ENCODE assay signal across 22 cellular contexts in the genomic region with DNA sequence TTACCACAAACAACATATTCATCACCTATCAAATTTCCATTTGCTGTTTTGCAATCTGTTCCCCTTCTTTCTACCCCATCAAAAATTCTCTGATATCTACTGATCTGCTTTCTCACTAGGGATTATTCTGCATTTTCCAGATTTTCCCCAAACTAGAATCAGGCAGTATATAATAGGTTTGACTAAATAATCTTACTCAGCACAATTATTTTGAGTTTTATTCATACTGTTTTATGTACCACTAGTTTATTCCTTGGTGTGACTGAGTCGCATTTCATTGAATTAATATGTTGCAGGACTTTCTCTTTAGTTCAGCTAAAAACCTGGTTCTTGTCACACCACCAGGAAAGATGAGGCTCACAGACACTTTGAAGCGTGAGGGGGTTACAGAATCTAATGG.
DNase-seq lines count a peak whose midpoint lies in the region; ATAC-seq, FAIRE-seq and TF ChIP-seq lines count a peak whose summit lies in the region.
"Had no signal": no experiment of that assay in that cellular context is flagged by ENCODE, and none has a peak within 500 bp of the region (broad histone marks: within the 10 kb centered on the region; RNA-seq: fewer than 3 reads in every experiment).

No MANE protein-coding gene starts in this region.

- no peak overlapping the region for H3K14ac ChIP-seq in IMR-90 (replicated peaks; ENCODE audit: low read depth, low read length)

- in situ Hi-C loops in IMR-90 (cut with MboI; ENCODE audit: low sequenced_read_pairs) = no loop called here
- in situ Hi-C loops in K562 (cut with MboI) = no loop called here

- H4K91ac ChIP-seq in IMR-90 (ENCODE audit: insufficient read depth, low read depth, low read length) = no peak overlapping the region

- H4K8ac ChIP-seq in IMR-90 (ENCODE audit: low read depth in 2 of 2, low read length in 2 of 2) = no peak overlapping the region

- H3K9ac ChIP-seq in IMR-90 (ENCODE audit: low read depth, low read length) (no peak overlapping the region), K562 (ENCODE audit: insufficient read depth in 1 of 2, low read depth in 2 of 2, low read length in 2 of 2) (no peak overlapping the region)
- H3K9ac ChIP-seq: BLaER1 had no signal

- H2BK5ac ChIP-seq in IMR-90 (ENCODE audit: low read depth, low read length, poor library complexity, severe bottlenecking) = no peak overlapping the region

- TF ChIP-seq RAD21 in A549 (conservative IDR thresholded peaks at IDR 0.05 in 1 of 2, IDR thresholded peaks at IDR 0.05 in 1 of 2) (no peak), IMR-90 (IDR thresholded peaks at IDR 0.05; ENCODE audit: low read length) (no peak), K562 (CRISPR knock-in tag; conservative IDR thresholded peaks at IDR 0.05 in 1 of 2, IDR thresholded peaks at IDR 0.05 in 1 of 2) (no peak)

- H4K20me1 ChIP-seq in IMR-90 (ENCODE audit: insufficient read depth, low read length) (no peaks in the 10 kb centered on the region), K562 (replicated peaks; ENCODE audit: control insufficient read depth, insufficient read depth, low read length) (no peaks in the 10 kb centered on the region)
- H4K20me1 ChIP-seq: BLaER1 had no signal

- no peaks in the 10 kb centered on the region for H3K4me1 Mint-ChIP-seq in activated CD4-positive, alpha-beta T cell treated with anti-CD3 and anti-CD28 coated beads for 36 hours
- H3K4me1 Mint-ChIP-seq: B cell; CD14-positive monocyte; CD4-positive, alpha-beta memory T cell; CD4-positive, CD25-positive, alpha-beta regulatory T cell; CD8-positive, alpha-beta memory T cell had no signal

- H3K79me1 ChIP-seq in IMR-90 (ENCODE audit: low read depth in 1 of 2, low read length in 2 of 2) = no peaks in the 10 kb centered on the region

- no peak overlapping the region for H3K27ac Mint-ChIP-seq in activated CD4-positive, alpha-beta T cell treated with anti-CD3 and anti-CD28 coated beads for 36 hours
- H3K27ac Mint-ChIP-seq: B cell; CD14-positive monocyte; CD4-positive, CD25-positive, alpha-beta regulatory T cell; CD8-positive, alpha-beta memory T cell had no signal

- H3K9me3 ChIP-seq in A549 = no peaks in the 10 kb centered on the region; the same call in 2 of the 3 replicates
- H3K9me3 ChIP-seq in IMR-90 (ENCODE audit: control insufficient read depth, insufficient read depth, low read length) = peaks cover 10% of the 10 kb centered on the region
- H3K9me3 ChIP-seq in K562 (replicated peaks; ENCODE audit: control insufficient read depth, insufficient read depth, low read depth, low read length) = no peaks in the 10 kb centered on the region
- no peaks in the 10 kb centered on the region for H3K9me3 ChIP-seq in BE2C

- no peak overlapping the region for H3K23ac ChIP-seq in IMR-90 (ENCODE audit: low read depth, low read length)

- H3K4me3 ChIP-seq in A549 (no peak overlapping the region), IMR-90 (ENCODE audit: insufficient read depth, low read depth, low read length) (no peak overlapping the region), K562 (no peak overlapping the region), BE2C (ENCODE audit: low read depth, low read length) (no peak overlapping the region)
- H3K4me3 ChIP-seq: BLaER1 had no signal

- H3K27ac ChIP-seq in A549 (no peak overlapping the region), IMR-90 (ENCODE audit: insufficient read depth, low read length) (no peak overlapping the region), K562 (ENCODE audit: extremely low read depth, low read depth, low read length) (no peak overlapping the region)
- H3K27ac ChIP-seq: BLaER1 had no signal

- intact Hi-C loops in IMR-90 (cut with micrococcal nuclease) = no loop called here
- intact Hi-C loops in K562 (cut with micrococcal nuclease) = no loop called here
- intact Hi-C loops in activated CD4-positive, alpha-beta T cell treated with anti-CD3 and anti-CD28 coated beads for 36 hours (cut with DNase I, micrococcal nuclease) = no loop called here

- H3K4me3 Mint-ChIP-seq in activated CD4-positive, alpha-beta T cell treated with anti-CD3 and anti-CD28 coated beads for 36 hours = no peak overlapping the region
- H3K4me3 Mint-ChIP-seq: B cell; CD14-positive monocyte; CD4-positive, alpha-beta memory T cell; CD4-positive, CD25-positive, alpha-beta regulatory T cell; CD8-positive, alpha-beta memory T cell had no signal

- CTCF ChIA-PET in A549 (lab: Yijun Ruan, JAX) = no interaction called here
- CTCF ChIA-PET in IMR-90 (lab: Yijun Ruan, JAX) = interaction anchor here (0.9 kb wide), 1 partner anchor 23 kb away, joined by 3 read pairs; no protein-coding TSS in a partner anchor
- CTCF ChIA-PET in K562 (lab: Yijun Ruan, JAX; ENCODE audit: low intra/inter-chr PET ratio) = no interaction called here
- CTCF ChIA-PET in activated CD4-positive, alpha-beta T cell treated with anti-CD3 and anti-CD28 coated beads for 36 hours (lab: Charles Lee) = no interaction called here

- no peak overlapping the region for H3K4ac ChIP-seq in IMR-90 (ENCODE audit: low read depth, low read length)

- H3K36me3 ChIP-seq in IMR-90 (ENCODE audit: control insufficient read depth, insufficient read depth, low read length) (no peaks in the 10 kb centered on the region), K562 (ENCODE audit: control insufficient read depth, insufficient read depth, low read length) (no peaks in the 10 kb centered on the region), BE2C (no peaks in the 10 kb centered on the region)
- H3K36me3 ChIP-seq: BLaER1 had no signal

- H4K5ac ChIP-seq in IMR-90 (ENCODE audit: low read depth, low read length) = no peak overlapping the region

- peaks cover 24% of the 10 kb centered on the region for H3K9me3 Mint-ChIP-seq in activated CD4-positive, alpha-beta T cell treated with anti-CD3 and anti-CD28 coated beads for 36 hours (ENCODE audit: low read depth)

- H2AK5ac ChIP-seq in IMR-90 (ENCODE audit: low read depth, low read length) = no peak overlapping the region

- WGBS in A549 (ENCODE audit: missing lambda C conversion rate) = 29% methylated on average over 2 of the region's 2 CpGs
- no CpG with 5 or more reads among the region's 2 CpGs for WGBS in IMR-90 (ENCODE audit: extremely low coverage in 2 of 2, insufficient read length in 1 of 2), 2 experiments
- 0% methylated on average over 2 of the region's 2 CpGs for WGBS in K562 (ENCODE audit: insufficient coverage, low coverage, missing lambda C conversion rate)

- BruUV-seq in IMR-90 (replicated peaks; lab: Mats Ljungman, UMichigan) = no TSS peak
- BruUV-seq in K562 (replicated peaks; lab: Mats Ljungman, UMichigan) = no TSS peak

- no peak overlapping the region for H3K18ac ChIP-seq in IMR-90 (ENCODE audit: low read depth, low read length)

- H3K4me2 ChIP-seq in A549 = no peak overlapping the region
- no peak overlapping the region for H3K4me2 ChIP-seq in IMR-90 (ENCODE audit: low read depth, low read length)
- H3K4me2 ChIP-seq in K562 (ENCODE audit: insufficient read depth, low read length) = no peak overlapping the region
- H3K4me2 ChIP-seq: BLaER1 had no signal

- no peak overlapping the region for H2AK9ac ChIP-seq in IMR-90 (replicated peaks; ENCODE audit: low read depth, low read length, poor library complexity)

- H3K4me1 ChIP-seq in A549 (no peaks in the 10 kb centered on the region), IMR-90 (ENCODE audit: control insufficient read depth, insufficient read depth, low read length) (no peaks in the 10 kb centered on the region), K562 (replicated peaks in 1 of 2; ENCODE audit: control insufficient read depth in 2 of 2, insufficient read depth in 2 of 2, low read length in 2 of 2) (no peaks in the 10 kb centered on the region), BE2C (no peaks in the 10 kb centered on the region)
- H3K4me1 ChIP-seq: BLaER1 had no signal

- H3K27me3 Mint-ChIP-seq in activated CD4-positive, alpha-beta T cell treated with anti-CD3 and anti-CD28 coated beads for 36 hours = no peaks in the 10 kb centered on the region
- H3K27me3 Mint-ChIP-seq: B cell; CD4-positive, alpha-beta memory T cell; CD4-positive, CD25-positive, alpha-beta regulatory T cell; CD8-positive, alpha-beta memory T cell had no signal

- no peak overlapping the region for H3K56ac ChIP-seq in IMR-90 (ENCODE audit: extremely low read depth, insufficient read depth, low read length)

- dilution Hi-C loops in IMR-90 (cut with HindIII; ENCODE audit: low sequenced_read_pairs, unreplicated experiment) = no loop called here

- TF ChIP-seq POLR2A in A549 (IDR thresholded peaks at IDR 0.05; ENCODE audit: low read length) (no peak), IMR-90 (IDR thresholded peaks at IDR 0.05; ENCODE audit: low read depth, low read length) (no peak), K562 (conservative IDR thresholded peaks at IDR 0.05) (no peak)

- H2AFZ ChIP-seq in IMR-90 (replicated peaks; ENCODE audit: low read length, poor library complexity) (no peak overlapping the region), K562 (ENCODE audit: low read depth, low read length) (no peak overlapping the region)

- FAIRE-seq in A549 (lab: Jason Lieb, UNC) = no peak
- peak; percentile 6 for FAIRE-seq in D721Med (lab: Jason Lieb, UNC)
- no peak for FAIRE-seq in K562 (lab: Jason Lieb, UNC)
- FAIRE-seq: A204.1, G401.6, GM12891 had no signal

- H3K36me3 Mint-ChIP-seq in activated CD4-positive, alpha-beta T cell treated with anti-CD3 and anti-CD28 coated beads for 36 hours (ENCODE audit: low read depth) = no peaks in the 10 kb centered on the region
- H3K36me3 Mint-ChIP-seq: CD14-positive monocyte; CD4-positive, alpha-beta memory T cell; CD4-positive, CD25-positive, alpha-beta regulatory T cell had no signal

- TF ChIP-seq CTCF in A549 (IDR thresholded peaks at IDR 0.05) (no peak), D721Med (IDR thresholded peaks at IDR 0.05; ENCODE audit: insufficient read depth, missing control alignments) (no peak), IMR-90 (conservative IDR thresholded peaks at IDR 0.05; ENCODE audit: low read depth, low read length) (no peak), K562 (IDR thresholded peaks at IDR 0.05 in 2 of 3, conservative IDR thresholded peaks at IDR 0.05 in 1 of 3; ENCODE audit: insufficient read depth in 2 of 3, low read depth in 1 of 3, low read length in 3 of 3) (no peak), BE2C (IDR thresholded peaks at IDR 0.05; ENCODE audit: low read depth, low read length) (no peak)

- POLR2A ChIA-PET in A549 (lab: Yijun Ruan, JAX) (no interaction called here), IMR-90 (lab: Charles Lee; ENCODE audit: unreplicated experiment) (no interaction called here), K562 (lab: Yijun Ruan, JAX) (no interaction called here)
- POLR2A ChIA-PET in activated CD4-positive, alpha-beta T cell treated with anti-CD3 and anti-CD28 coated beads for 36 hours (lab: Charles Lee) = no interaction called here

- no peak for ATAC-seq in A549
- ATAC-seq in IMR-90 (ENCODE audit: low read depth) = no peak
- no peak for ATAC-seq in K562
- ATAC-seq in activated CD4-positive, alpha-beta T cell treated with anti-CD3 and anti-CD28 coated beads for 36 hours = no peak
- no peak for ATAC-seq in HG03521 (IDR thresholded peaks at IDR 0.05; ENCODE audit: unreplicated experiment)

- TF ChIP-seq EP300 in A549 (IDR thresholded peaks at IDR 0.05) = no peak
- no peak for TF ChIP-seq EP300 in K562 (IDR thresholded peaks at IDR 0.05; ENCODE audit: low read length)

- H3K27me3 ChIP-seq in IMR-90 (ENCODE audit: control insufficient read depth, insufficient read depth, low read length) = no peaks in the 10 kb centered on the region
- no peaks in the 10 kb centered on the region for H3K27me3 ChIP-seq in K562 (ENCODE audit: control insufficient read depth in 2 of 2, insufficient read depth in 2 of 2, low read length in 2 of 2)
- H3K27me3 ChIP-seq in BE2C = no peaks in the 10 kb centered on the region
- H3K27me3 ChIP-seq: BLaER1 had no signal

- no peak overlapping the region for H2BK15ac ChIP-seq in IMR-90 (ENCODE audit: low read depth, low read length)

- no peaks in the 10 kb centered on the region for H3K9me1 ChIP-seq in IMR-90 (ENCODE audit: insufficient read depth, low read length)
- no peaks in the 10 kb centered on the region for H3K9me1 ChIP-seq in K562 (ENCODE audit: control insufficient read depth, insufficient read depth, low read length)

- H2BK120ac ChIP-seq in IMR-90 (ENCODE audit: low read depth, low read length) = no peak overlapping the region

- DNase-seq in A549 (ENCODE audit: low read depth in 1 of 2, low spot score in 1 of 2) (no peak), D721Med (ENCODE audit: insufficient read length, low spot score) (no peak), IMR-90 (no peak), K562 (ENCODE audit: extremely low read depth in 1 of 4, low spot score in 3 of 4) (no peak), BE2C (no peak)
- DNase-seq in activated CD4-positive, alpha-beta T cell treated with anti-CD3 and anti-CD28 coated beads for 36 hours = no peak
- DNase-seq: 8988T; AML-193; C1 segment of cervical spinal cord; CD4-positive, alpha-beta memory T cell; CD4-positive, CD25-positive, alpha-beta regulatory T cell; CD8-positive, alpha-beta memory T cell; COR-L47; DMS79 treated with DMSO at 0.1 percent for 48 hours; GF-D8 had no signal

- H2BK20ac ChIP-seq in IMR-90 (ENCODE audit: low read depth, low read length) = no peak overlapping the region

- H3K79me2 ChIP-seq in K562 (ENCODE audit: control insufficient read depth, insufficient read depth, low read length) = no peaks in the 10 kb centered on the region
